In the genomic region with DNA sequence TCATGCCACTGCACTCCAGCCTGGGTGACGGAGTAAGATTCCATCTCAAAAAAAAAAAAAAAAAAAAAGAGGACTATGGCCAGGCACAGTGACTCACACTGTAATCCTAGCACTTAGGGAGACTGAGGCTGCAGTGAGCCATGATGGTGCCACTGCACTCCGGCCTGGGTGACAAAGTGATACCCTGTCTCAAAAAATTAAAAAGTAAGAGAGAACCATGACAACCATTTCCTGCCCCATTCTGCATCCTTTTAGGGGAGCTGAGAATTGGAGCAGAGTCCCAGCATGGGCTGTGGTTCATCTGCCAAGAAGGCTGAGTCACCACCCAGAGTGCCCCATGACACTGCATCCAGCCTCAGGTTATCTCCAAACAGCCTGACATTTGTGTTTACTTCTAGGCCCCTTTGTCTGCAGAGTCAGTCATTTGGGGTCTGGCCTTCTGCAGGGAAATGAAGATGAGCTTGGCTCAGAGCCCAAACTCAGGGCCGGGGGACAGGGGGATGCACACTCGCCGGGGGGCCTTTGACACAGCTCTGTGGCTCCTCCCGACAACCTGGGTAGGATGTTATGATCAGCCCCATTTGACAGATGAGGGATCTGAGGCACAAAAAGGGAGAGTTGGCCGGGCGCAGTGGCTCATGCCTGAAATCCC, we compare ENCODE assay signal across 1 cellular context.
TF ChIP-seq lines count a peak whose summit lies in the region.

No MANE protein-coding gene starts in this region.

TF ChIP-seq in H1, 55 proteins besides CTCF, POLR2A, EP300 and RAD21:
- TF ChIP-seq MAFK (IDR thresholded peaks at IDR 0.05; ENCODE audit: low read depth, low read length) (peak; percentile 76; the same call in 1 of the 2 replicates), SP4 (IDR thresholded peaks at IDR 0.05; ENCODE audit: low read length) (no peak), BACH1 (IDR thresholded peaks at IDR 0.05; ENCODE audit: low read length) (peak; percentile 94)
